8 cellular contexts compared by ENCODE assay signal in the genomic region with DNA sequence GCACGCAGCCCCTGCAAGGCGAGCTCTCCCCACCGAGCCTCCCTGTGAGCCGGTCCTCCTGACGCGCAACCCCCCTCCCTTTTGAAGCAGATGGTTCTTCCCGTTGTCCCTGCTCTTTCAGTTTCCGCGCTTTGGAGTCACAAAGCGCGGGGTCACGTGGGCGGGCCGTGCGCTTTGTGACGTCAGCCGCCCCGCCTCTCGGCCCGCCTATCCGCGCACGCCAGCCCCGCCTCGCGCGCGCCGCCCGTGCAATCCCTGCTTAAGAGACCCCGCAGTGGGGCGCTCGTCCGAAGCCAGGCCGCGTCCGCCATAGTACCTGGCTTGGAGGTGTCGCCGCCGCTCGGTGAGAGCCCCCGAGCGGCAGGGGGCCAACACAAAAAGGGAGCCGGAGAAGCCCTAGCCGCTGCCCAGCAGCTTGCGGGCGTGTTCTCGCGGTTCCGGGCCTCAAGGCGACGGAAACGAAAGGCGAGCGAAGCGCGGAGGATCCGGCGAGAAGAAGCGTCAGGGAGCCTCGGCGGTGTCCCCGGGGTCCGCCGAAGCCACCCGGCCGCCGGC. TPM values are rescaled to one million over a fixed set of nuclear protein-coding genes. Genes with fewer than 3 reads are reported as not detected.
DNase-seq lines count a peak whose midpoint lies in the region; ATAC-seq and TF ChIP-seq lines count a peak whose summit lies in the region.

A gene with protein sequence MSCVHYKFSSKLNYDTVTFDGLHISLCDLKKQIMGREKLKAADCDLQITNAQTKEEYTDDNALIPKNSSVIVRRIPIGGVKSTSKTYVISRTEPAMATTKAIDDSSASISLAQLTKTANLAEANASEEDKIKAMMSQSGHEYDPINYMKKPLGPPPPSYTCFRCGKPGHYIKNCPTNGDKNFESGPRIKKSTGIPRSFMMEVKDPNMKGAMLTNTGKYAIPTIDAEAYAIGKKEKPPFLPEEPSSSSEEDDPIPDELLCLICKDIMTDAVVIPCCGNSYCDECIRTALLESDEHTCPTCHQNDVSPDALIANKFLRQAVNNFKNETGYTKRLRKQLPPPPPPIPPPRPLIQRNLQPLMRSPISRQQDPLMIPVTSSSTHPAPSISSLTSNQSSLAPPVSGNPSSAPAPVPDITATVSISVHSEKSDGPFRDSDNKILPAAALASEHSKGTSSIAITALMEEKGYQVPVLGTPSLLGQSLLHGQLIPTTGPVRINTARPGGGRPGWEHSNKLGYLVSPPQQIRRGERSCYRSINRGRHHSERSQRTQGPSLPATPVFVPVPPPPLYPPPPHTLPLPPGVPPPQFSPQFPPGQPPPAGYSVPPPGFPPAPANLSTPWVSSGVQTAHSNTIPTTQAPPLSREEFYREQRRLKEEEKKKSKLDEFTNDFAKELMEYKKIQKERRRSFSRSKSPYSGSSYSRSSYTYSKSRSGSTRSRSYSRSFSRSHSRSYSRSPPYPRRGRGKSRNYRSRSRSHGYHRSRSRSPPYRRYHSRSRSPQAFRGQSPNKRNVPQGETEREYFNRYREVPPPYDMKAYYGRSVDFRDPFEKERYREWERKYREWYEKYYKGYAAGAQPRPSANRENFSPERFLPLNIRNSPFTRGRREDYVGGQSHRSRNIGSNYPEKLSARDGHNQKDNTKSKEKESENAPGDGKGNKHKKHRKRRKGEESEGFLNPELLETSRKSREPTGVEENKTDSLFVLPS (N-terminal part only) (plus strand): TSS at position 272 of the 555 bp plus-strand sequence. CDS start 1,061 bp downstream, outside the sequence.

- H3K4me1 ChIP-seq in KMS-11 (ENCODE audit: low read depth, poor library complexity, severe bottlenecking) (peaks cover 29% of the 10 kb centered on the region), Panc1 (ENCODE audit: control insufficient read depth, insufficient read depth, low read length) (peaks cover 21% of the 10 kb centered on the region), esophagus muscularis mucosa (peaks cover 20 to 36% (median 34%) of the 10 kb centered on the region in 4 donors)

- peaks cover 30% of the 10 kb centered on the region for H4K20me1 ChIP-seq in KMS-11 (ENCODE audit: insufficient read depth)

- H3K4me3 ChIP-seq in KMS-11 (IDR thresholded peaks at IDR 0.05; ENCODE audit: insufficient read depth, low read depth, low read length): no peak within 1 kb of the TSS
- H3K4me3 ChIP-seq in Panc1 (ENCODE audit: low read depth in 2 of 2, low read length in 2 of 2): peak within 1 kb of the TSS; percentile 93 to 96
- peak within 1 kb of the TSS; percentile 70 to 91 (median 88) for H3K4me3 ChIP-seq in esophagus muscularis mucosa

- WGBS in esophagus muscularis mucosa: 0% methylated on average over 25 of the region's 68 CpGs

- in situ Hi-C loops in Panc1 (cut with HindIII; ENCODE audit: low pct_unique_long_range_greater_than_20kb, low sequenced_read_pairs): no loop called here

- POLR2A ChIA-PET in Panc1 (lab: Charles Lee): no interaction called here

- TF ChIP-seq CTCF in KMS-11 (conservative IDR thresholded peaks at IDR 0.05; ENCODE audit: low read depth, low read length) (no peak; the same call in 1 of the 2 replicates), Panc1 (IDR thresholded peaks at IDR 0.05) (peak; percentile 68), esophagus muscularis mucosa (IDR thresholded peaks at IDR 0.05) (peak in 2 of 3 experiments; percentile 24)

- peak within 1 kb of the TSS; percentile 88 for H3K4me2 ChIP-seq in KMS-11

- BruUV-seq in Panc1 (replicated peaks; lab: Mats Ljungman, UMichigan): no TSS peak

- H3K79me2 ChIP-seq in KMS-11 (ENCODE audit: insufficient read depth, low read depth): peaks cover 49% of the 10 kb centered on the region

- ATAC-seq in GM21723 (IDR thresholded peaks at IDR 0.05; ENCODE audit: unreplicated experiment): peak; percentile 89
- ATAC-seq in Panc1: peak; percentile 97

- TF ChIP-seq EP300 in esophagus muscularis mucosa (IDR thresholded peaks at IDR 0.05): peak; percentile 55

- peak within 1 kb of the TSS; percentile 100 for H3K9ac ChIP-seq in KMS-11

- no peaks in the 10 kb centered on the region for H3K36me3 ChIP-seq in KMS-11 (ENCODE audit: insufficient read depth)
- peaks cover 4% of the 10 kb centered on the region for H3K36me3 ChIP-seq in Panc1 (ENCODE audit: control insufficient read depth, insufficient read depth, low read length)
- no peaks in the 10 kb centered on the region for H3K36me3 ChIP-seq in esophagus muscularis mucosa

- no peaks in the 10 kb centered on the region for H3K27me3 ChIP-seq in KMS-11 (ENCODE audit: insufficient read depth, low read depth)
- H3K27me3 ChIP-seq in Panc1 (ENCODE audit: control insufficient read depth, insufficient read depth, low read length): no peaks in the 10 kb centered on the region
- no peaks in the 10 kb centered on the region for H3K27me3 ChIP-seq in esophagus muscularis mucosa

- H3K27ac ChIP-seq in KMS-11: peak within 1 kb of the TSS; percentile 99
- H3K27ac ChIP-seq in Panc1 (ENCODE audit: low read length): peak within 1 kb of the TSS; percentile 94
- H3K27ac ChIP-seq in esophagus muscularis mucosa (replicated peaks in 1 of 4): peak within 1 kb of the TSS; percentile 94 to 100 (median 99)

- intact Hi-C loops in Panc1 (cut with micrococcal nuclease; ENCODE audit: unreplicated experiment): no loop called here
- intact Hi-C loops in esophagus muscularis mucosa (cut with DNase I): no loop called here

- peak within 1 kb of the TSS; percentile 79 for H2AFZ ChIP-seq in KMS-11 (ENCODE audit: low read depth)

- CTCF ChIA-PET in Panc1 (lab: Charles Lee): no interaction called here

- H3K9me3 ChIP-seq in Panc1 (ENCODE audit: control insufficient read depth, insufficient read depth, low read depth, low read length): no peaks in the 10 kb centered on the region
- H3K9me3 ChIP-seq in esophagus muscularis mucosa: no peaks in the 10 kb centered on the region

- TF ChIP-seq POLR2A in esophagus muscularis mucosa (IDR thresholded peaks at IDR 0.05; ENCODE audit: low read depth): peak; percentile 99

- DNase-seq in DMS79 treated with DMSO at 0.1 percent for 48 hours (lab: John Stamatoyannopoulos, UW) (peak; percentile 89), Panc1 (ENCODE audit: low read depth, low spot score) (peak; percentile 78), esophagus muscularis mucosa (ENCODE audit: extremely low spot score) (peak; percentile 99), myocyte (ENCODE audit: low read depth) (peak; percentile 97)
- DNase-seq in activated T-cell treated with anti-CD3 and anti-CD28 coated beads, Interleukin-2, amount 50 U/mL, for 48 hours: peak; percentile 95 to 96
- peak; percentile 86 to 88 for DNase-seq in stimulated activated CD8-positive, alpha-beta memory T cell treated with anti-CD3 and anti-CD28 coated beads, Interleukin-7, amount 100 ng/mL, for 48 hours (ENCODE audit: extremely low read depth in 1 of 2, low read depth in 1 of 2)

RNA-seq across cellular contexts. Expression of the gene that starts here (rescaled TPM):
- total RNA-seq in Panc1 (2021; ENCODE audit: unreplicated experiment) (42.7 TPM), esophagus muscularis mucosa (10 to 100 TPM; 45.7 to 89.0 (median 53.1) TPM), myocyte (38.4 and 56.4 TPM in 2 replicates)
- 17.2 TPM for polyA plus RNA-seq in Panc1 (2012; ENCODE audit: insufficient read length)
- 11.3 TPM for polyA plus RNA-seq in myocyte (2012)
